In the genomic region with DNA sequence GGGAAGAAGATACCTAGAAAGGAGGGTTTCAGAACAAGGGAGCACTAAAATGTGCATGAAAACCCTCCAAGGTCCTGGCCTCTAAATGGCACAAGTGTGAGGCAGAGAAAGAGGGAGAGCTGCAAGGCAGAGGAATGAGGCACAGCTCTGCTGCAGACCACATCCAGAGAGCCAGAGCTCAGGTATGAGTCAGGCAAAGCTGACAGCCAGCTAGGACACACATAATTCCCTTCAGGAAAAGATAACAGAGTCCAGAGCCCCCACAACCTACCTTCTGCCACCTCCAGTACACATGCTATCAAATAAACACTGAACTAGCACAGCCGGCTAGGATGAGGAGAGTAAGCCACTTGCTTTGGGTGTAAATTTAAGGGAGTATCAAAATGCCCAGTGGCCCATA, we compare ENCODE assay signal across 14 cellular contexts.
DNase-seq lines count a peak whose midpoint lies in the region; ATAC-seq and TF ChIP-seq lines count a peak whose summit lies in the region.
"Had no signal": no experiment of that assay in that cellular context is flagged by ENCODE, and none has a peak within 500 bp of the region (broad histone marks: within the 10 kb centered on the region; RNA-seq: fewer than 3 reads in every experiment).

No MANE protein-coding gene starts in this region.

- H3K27me3 Mint-ChIP-seq in nephron progenitor cell (ENCODE audit: low read depth, poor library complexity) = peaks cover 7% of the 10 kb centered on the region
- H3K27me3 Mint-ChIP-seq: stimulated activated naive B cell treated with anti-CD40 and anti-IgM and Interleukin-4, amounts not matched to agents 10 μg/mL and 1 μg/mL and 100 μg/mL, for 72 hours had no signal

- peaks cover 5% of the 10 kb centered on the region for H3K36me3 Mint-ChIP-seq in nephron progenitor cell (ENCODE audit: low read depth)

- TF ChIP-seq CTCF in nephron progenitor cell (IDR thresholded peaks at IDR 0.05) (no peak), prostate gland (IDR thresholded peaks at IDR 0.05) (no peak)

- peaks cover 10% of the 10 kb centered on the region for H3K4me1 Mint-ChIP-seq in nephron progenitor cell
- H3K4me1 Mint-ChIP-seq: CD4-positive, CD25-positive, alpha-beta regulatory T cell had no signal

- H3K9me3 ChIP-seq in prostate gland = no peaks in the 10 kb centered on the region

- no peaks in the 10 kb centered on the region for H3K4me1 ChIP-seq in prostate gland (replicated peaks)

- H3K36me3 ChIP-seq in prostate gland = no peaks in the 10 kb centered on the region

- H3K27ac ChIP-seq in prostate gland = no peak overlapping the region

- TF ChIP-seq POLR2A in prostate gland (IDR thresholded peaks at IDR 0.05) = no peak

- no peaks in the 10 kb centered on the region for H3K27me3 ChIP-seq in prostate gland (replicated peaks; ENCODE audit: insufficient read depth)

- peaks cover 5% of the 10 kb centered on the region for H3K9me3 Mint-ChIP-seq in nephron progenitor cell
- H3K9me3 Mint-ChIP-seq: CD4-positive, CD25-positive, alpha-beta regulatory T cell had no signal

- DNase-seq in EH (ENCODE audit: low read depth) (peak; percentile 85), RKO (ENCODE audit: low spot score) (peak; percentile 39), dermis blood vessel endothelial cell (peak; percentile 32), nephron progenitor cell (no peak), prostate gland (ENCODE audit: low spot score) (no peak), cerebellar cortex (ENCODE audit: low spot score) (no peak)
- DNase-seq in stimulated activated naive CD4-positive, alpha-beta T cell treated with Interleukin-2 at 50 U/mL for 16 hours (lab: John Stamatoyannopoulos, UW) = no peak
- DNase-seq: CD4-positive, CD25-positive, alpha-beta regulatory T cell; effector CD8-positive, alpha-beta T cell; posterior cingulate gyrus; stimulated activated CD4-positive, alpha-beta T cell treated with anti-CD3 and anti-CD28 coated beads, Interleukin-4, amount 100 ng/mL, for 1 hour; stimulated activated naive B cell treated with anti-CD40 and anti-IgM and Interleukin-4, amounts not matched to agents 10 μg/mL and 1 μg/mL and 100 μg/mL, for 72 hours had no signal

- WGBS in prostate gland = 97% methylated on average over 1 of the region's 1 CpG

- intact Hi-C loops in prostate gland (cut with DNase I) = no loop called here

- no peak for ATAC-seq in GM19455 (IDR thresholded peaks at IDR 0.05; ENCODE audit: unreplicated experiment)
- ATAC-seq: stimulated activated naive B cell treated with anti-CD40 and anti-IgM and Interleukin-4, amounts not matched to agents 10 μg/mL and 1 μg/mL and 100 μg/mL, for 72 hours had no signal

- H3K4me3 Mint-ChIP-seq in nephron progenitor cell = no peak overlapping the region
- H3K4me3 Mint-ChIP-seq: stimulated activated naive B cell treated with anti-CD40 and anti-IgM and Interleukin-4, amounts not matched to agents 10 μg/mL and 1 μg/mL and 100 μg/mL, for 72 hours had no signal

- peak overlapping the region; percentile 86 for H3K27ac Mint-ChIP-seq in nephron progenitor cell
- H3K27ac Mint-ChIP-seq: CD4-positive, CD25-positive, alpha-beta regulatory T cell; stimulated activated naive B cell treated with anti-CD40 and anti-IgM and Interleukin-4, amounts not matched to agents 10 μg/mL and 1 μg/mL and 100 μg/mL, for 72 hours had no signal

- no peak overlapping the region for H3K4me3 ChIP-seq in prostate gland
- H3K4me3 ChIP-seq: lung had no signal

Comparison
In these comparisons a context has a peak if more than half of its experiments do, and no peak if none do; other contexts are left out.
1. DNase-seq: peak in EH (single experiment), RKO (single experiment) and dermis blood vessel endothelial cell (single experiment); none in nephron progenitor cell (single experiment), stimulated activated naive CD4-positive, alpha-beta T cell treated with Interleukin-2 at 50 U/mL for 16 hours (single experiment), prostate gland (single experiment) and cerebellar cortex (single experiment).